18 cellular contexts compared by ENCODE assay signal in the genomic region with DNA sequence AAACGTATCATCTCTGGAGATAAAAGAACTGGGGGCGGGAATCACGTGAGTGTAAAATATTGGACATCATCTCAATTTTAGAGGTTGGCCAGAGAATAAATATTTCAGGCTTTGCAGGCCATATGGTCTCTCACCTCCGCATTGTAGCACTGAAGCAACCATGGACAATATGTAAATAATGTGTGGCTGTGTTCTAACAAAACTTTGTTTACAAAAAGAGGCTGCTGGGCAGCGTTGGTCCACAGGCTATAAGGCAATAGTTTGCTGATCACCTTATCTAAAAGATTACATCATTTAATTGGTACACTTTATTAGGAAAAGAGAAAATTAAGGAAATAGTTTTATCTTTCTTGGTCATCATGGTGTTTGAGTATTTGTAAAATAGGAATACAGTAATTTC. TPM values are rescaled to one million over a fixed set of nuclear protein-coding genes. Genes with fewer than 3 reads are reported as not detected.
DNase-seq lines count a peak whose midpoint lies in the region; ATAC-seq and TF ChIP-seq lines count a peak whose summit lies in the region.
"Had no signal": no experiment of that assay in that cellular context is flagged by ENCODE, and none has a peak within 500 bp of the region (broad histone marks: within the 10 kb centered on the region; RNA-seq: fewer than 3 reads in every experiment).

No MANE protein-coding gene starts in this region.

- peak overlapping the region; percentile 78 to 82 for H3K27ac ChIP-seq in ascending aorta
- peak overlapping the region in 1 of 2 donors; percentile 28 for H3K27ac ChIP-seq in liver (ENCODE audit: low read depth in 1 of 2, low read length in 2 of 2)

- TF ChIP-seq RAD21 in liver (IDR thresholded peaks at IDR 0.05) = no peak

- H3K4me3 ChIP-seq in LNCaP clone FGC (ENCODE audit: low read depth, low read length) = no peak overlapping the region
- H3K4me3 ChIP-seq in ascending aorta = no peak overlapping the region
- H3K4me3 ChIP-seq in liver (ENCODE audit: low read depth in 1 of 3, low read length in 3 of 3) = no peak overlapping the region
- H3K4me3 ChIP-seq: GM12878, GM23248 had no signal

- no peak for ATAC-seq in GM18511 (IDR thresholded peaks at IDR 0.05; ENCODE audit: unreplicated experiment)
- ATAC-seq: CD8-positive, alpha-beta T cell; GM12878 had no signal

- peaks cover 27% of the 10 kb centered on the region for H3K4me1 Mint-ChIP-seq in type B pancreatic cell (ENCODE audit: unreplicated experiment)

- H3K9me3 Mint-ChIP-seq in type B pancreatic cell = peaks cover 5% of the 10 kb centered on the region
- H3K9me3 Mint-ChIP-seq: CD4-positive, CD25-positive, alpha-beta regulatory T cell; CD8-positive, alpha-beta T cell had no signal

- intact Hi-C loops in ascending aorta (cut with DNase I) = loop anchor here (5.0 kb wide), 1 partner anchor 61 kb away; a partner anchor contains a TSS

- H3K36me3 Mint-ChIP-seq in type B pancreatic cell = peaks cover 13% of the 10 kb centered on the region

- no peak overlapping the region for H3K4me3 Mint-ChIP-seq in type B pancreatic cell
- H3K4me3 Mint-ChIP-seq: CD4-positive, CD25-positive, alpha-beta regulatory T cell; CD8-positive, alpha-beta T cell had no signal

- H3K9me3 ChIP-seq in ascending aorta (no peaks in the 10 kb centered on the region), liver (ENCODE audit: control insufficient read depth in 4 of 4, low read length in 3 of 4) (no peaks in the 10 kb centered on the region)

- TF ChIP-seq CTCF in LNCaP clone FGC (IDR thresholded peaks at IDR 0.05; ENCODE audit: control insufficient read depth, extremely low read depth, insufficient read depth) (no peak), ascending aorta (IDR thresholded peaks at IDR 0.05) (no peak), liver (IDR thresholded peaks at IDR 0.05; ENCODE audit: low read depth, low read length, missing input control) (no peak), type B pancreatic cell (conservative IDR thresholded peaks at IDR 0.05) (no peak)

- DNase-seq in LNCaP clone FGC (ENCODE audit: low read depth) = peak; percentile 50
- no peak for DNase-seq in ascending aorta (ENCODE audit: low spot score in 2 of 2)
- no peak for DNase-seq in type B pancreatic cell (ENCODE audit: extremely low spot score, unreplicated experiment)
- no peak for DNase-seq in cerebellar cortex (ENCODE audit: low spot score)
- DNase-seq in mucosa of gallbladder (ENCODE audit: low spot score) = no peak
- no peak for DNase-seq in amygdala (lab: John Stamatoyannopoulos, UW)
- DNase-seq: C1 segment of cervical spinal cord; CD4-positive, CD25-positive, alpha-beta regulatory T cell; CD8-positive, alpha-beta T cell; DMS 273 treated with DMSO at 0.1 percent for 48 hours; DMS79; EL; GDM1; H7 had no signal

- H3K36me3 ChIP-seq in ascending aorta (peaks cover under 1 to 7% of the 10 kb centered on the region in 2 donors), liver (ENCODE audit: control insufficient read depth in 4 of 4, insufficient read depth in 3 of 4, low read depth in 1 of 4, low read length in 3 of 4) (peaks cover 0 to 6% (median 3%) of the 10 kb centered on the region in 4 donors)

- H3K27ac Mint-ChIP-seq in type B pancreatic cell = peak overlapping the region; percentile 19
- H3K27ac Mint-ChIP-seq: CD4-positive, CD25-positive, alpha-beta regulatory T cell; CD8-positive, alpha-beta T cell had no signal

- H3K27me3 ChIP-seq in ascending aorta (no peaks in the 10 kb centered on the region), liver (ENCODE audit: control insufficient read depth in 4 of 4, insufficient read depth in 4 of 4, low read length in 3 of 4) (no peaks in the 10 kb centered on the region)

- H3K4me1 ChIP-seq in ascending aorta (peaks cover 4 to 31% of the 10 kb centered on the region in 2 donors), liver (ENCODE audit: control insufficient read depth in 4 of 4, insufficient read depth in 4 of 4, low read length in 3 of 4) (peaks cover 3 to 42% (median 25%) of the 10 kb centered on the region in 4 donors)

- H3K9ac ChIP-seq in liver (ENCODE audit: low read depth in 1 of 2, low read length in 2 of 2) = no peak overlapping the region
- H3K9ac ChIP-seq: GM23248 had no signal

- no peaks in the 10 kb centered on the region for H3K27me3 Mint-ChIP-seq in type B pancreatic cell
- H3K27me3 Mint-ChIP-seq: CD4-positive, CD25-positive, alpha-beta regulatory T cell had no signal

- 53% methylated on average over 5 of the region's 5 CpGs for WGBS in liver

TF ChIP-seq in liver, 16 proteins besides CTCF, POLR2A, EP300 and RAD21:
- TF ChIP-seq, protein P1, sequence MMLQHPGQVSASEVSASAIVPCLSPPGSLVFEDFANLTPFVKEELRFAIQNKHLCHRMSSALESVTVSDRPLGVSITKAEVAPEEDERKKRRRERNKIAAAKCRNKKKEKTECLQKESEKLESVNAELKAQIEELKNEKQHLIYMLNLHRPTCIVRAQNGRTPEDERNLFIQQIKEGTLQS (IDR thresholded peaks at IDR 0.05) = no peak
- TF ChIP-seq, protein P2, sequence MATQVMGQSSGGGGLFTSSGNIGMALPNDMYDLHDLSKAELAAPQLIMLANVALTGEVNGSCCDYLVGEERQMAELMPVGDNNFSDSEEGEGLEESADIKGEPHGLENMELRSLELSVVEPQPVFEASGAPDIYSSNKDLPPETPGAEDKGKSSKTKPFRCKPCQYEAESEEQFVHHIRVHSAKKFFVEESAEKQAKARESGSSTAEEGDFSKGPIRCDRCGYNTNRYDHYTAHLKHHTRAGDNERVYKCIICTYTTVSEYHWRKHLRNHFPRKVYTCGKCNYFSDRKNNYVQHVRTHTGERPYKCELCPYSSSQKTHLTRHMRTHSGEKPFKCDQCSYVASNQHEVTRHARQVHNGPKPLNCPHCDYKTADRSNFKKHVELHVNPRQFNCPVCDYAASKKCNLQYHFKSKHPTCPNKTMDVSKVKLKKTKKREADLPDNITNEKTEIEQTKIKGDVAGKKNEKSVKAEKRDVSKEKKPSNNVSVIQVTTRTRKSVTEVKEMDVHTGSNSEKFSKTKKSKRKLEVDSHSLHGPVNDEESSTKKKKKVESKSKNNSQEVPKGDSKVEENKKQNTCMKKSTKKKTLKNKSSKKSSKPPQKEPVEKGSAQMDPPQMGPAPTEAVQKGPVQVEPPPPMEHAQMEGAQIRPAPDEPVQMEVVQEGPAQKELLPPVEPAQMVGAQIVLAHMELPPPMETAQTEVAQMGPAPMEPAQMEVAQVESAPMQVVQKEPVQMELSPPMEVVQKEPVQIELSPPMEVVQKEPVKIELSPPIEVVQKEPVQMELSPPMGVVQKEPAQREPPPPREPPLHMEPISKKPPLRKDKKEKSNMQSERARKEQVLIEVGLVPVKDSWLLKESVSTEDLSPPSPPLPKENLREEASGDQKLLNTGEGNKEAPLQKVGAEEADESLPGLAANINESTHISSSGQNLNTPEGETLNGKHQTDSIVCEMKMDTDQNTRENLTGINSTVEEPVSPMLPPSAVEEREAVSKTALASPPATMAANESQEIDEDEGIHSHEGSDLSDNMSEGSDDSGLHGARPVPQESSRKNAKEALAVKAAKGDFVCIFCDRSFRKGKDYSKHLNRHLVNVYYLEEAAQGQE (IDR thresholded peaks at IDR 0.05) = no peak
- TF ChIP-seq, protein P3, sequence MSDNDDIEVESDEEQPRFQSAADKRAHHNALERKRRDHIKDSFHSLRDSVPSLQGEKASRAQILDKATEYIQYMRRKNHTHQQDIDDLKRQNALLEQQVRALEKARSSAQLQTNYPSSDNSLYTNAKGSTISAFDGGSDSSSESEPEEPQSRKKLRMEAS (IDR thresholded peaks at IDR 0.05) = no peak
- TF ChIP-seq FOXA1 (IDR thresholded peaks at IDR 0.05) (no peak), FOXA2 (IDR thresholded peaks at IDR 0.05) (peak; percentile 62), HNF4A (conservative IDR thresholded peaks at IDR 0.05) (peak in 1 of 2 donors; percentile 36), GABPA (IDR thresholded peaks at IDR 0.05 in 1 of 2, conservative IDR thresholded peaks at IDR 0.05 in 1 of 2) (no peak), HNF4G (IDR thresholded peaks at IDR 0.05) (no peak), SP1 (IDR thresholded peaks at IDR 0.05) (no peak), NR2F2 (IDR thresholded peaks at IDR 0.05) (no peak), EGR1 (IDR thresholded peaks at IDR 0.05; ENCODE audit: low read depth in 2 of 2) (no peak), JUND (IDR thresholded peaks at IDR 0.05) (no peak), RXRA (IDR thresholded peaks at IDR 0.05) (peak in 1 of 2 donors; percentile 36)
- TF ChIP-seq, protein P4, sequence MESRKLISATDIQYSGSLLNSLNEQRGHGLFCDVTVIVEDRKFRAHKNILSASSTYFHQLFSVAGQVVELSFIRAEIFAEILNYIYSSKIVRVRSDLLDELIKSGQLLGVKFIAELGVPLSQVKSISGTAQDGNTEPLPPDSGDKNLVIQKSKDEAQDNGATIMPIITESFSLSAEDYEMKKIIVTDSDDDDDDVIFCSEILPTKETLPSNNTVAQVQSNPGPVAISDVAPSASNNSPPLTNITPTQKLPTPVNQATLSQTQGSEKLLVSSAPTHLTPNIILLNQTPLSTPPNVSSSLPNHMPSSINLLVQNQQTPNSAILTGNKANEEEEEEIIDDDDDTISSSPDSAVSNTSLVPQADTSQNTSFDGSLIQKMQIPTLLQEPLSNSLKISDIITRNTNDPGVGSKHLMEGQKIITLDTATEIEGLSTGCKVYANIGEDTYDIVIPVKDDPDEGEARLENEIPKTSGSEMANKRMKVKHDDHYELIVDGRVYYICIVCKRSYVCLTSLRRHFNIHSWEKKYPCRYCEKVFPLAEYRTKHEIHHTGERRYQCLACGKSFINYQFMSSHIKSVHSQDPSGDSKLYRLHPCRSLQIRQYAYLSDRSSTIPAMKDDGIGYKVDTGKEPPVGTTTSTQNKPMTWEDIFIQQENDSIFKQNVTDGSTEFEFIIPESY (IDR thresholded peaks at IDR 0.05) = no peak

RNA-seq across cellular contexts. Expression of a gene that starts 22.5 kb away (rescaled TPM):
- total RNA-seq in ascending aorta = 7.2 TPM
- total RNA-seq in liver = under 1 TPM; under 0.01 to 0.19 TPM
- polyA plus RNA-seq in liver = under 1 TPM; 0.03 to 0.07 TPM
- total RNA-seq in type B pancreatic cell (ENCODE audit: low replicate concordance) = 2.1 and 4.5 TPM in 2 replicates
- total RNA-seq in mucosa of gallbladder = 3.7 TPM
- total RNA-seq: CD4-positive, CD25-positive, alpha-beta regulatory T cell; CD8-positive, alpha-beta T cell had no signal
- polyA plus RNA-seq: CD4-positive, CD25-positive, alpha-beta regulatory T cell had no signal
